ENCODE assay signal across 8 cellular contexts in genomic region chr1:181021811-181022434, GRCh38. TPM values are rescaled to one million over a fixed set of nuclear protein-coding genes. Genes with fewer than 3 reads are reported as not detected.
DNase-seq lines count a peak whose midpoint lies in the region; ATAC-seq and TF ChIP-seq lines count a peak whose summit lies in the region.

No MANE protein-coding gene starts in this region.

- H3K9ac ChIP-seq in NT2/D1 (ENCODE audit: insufficient read length, low read depth) = peak overlapping the region; percentile 95

- H3K9me3 Mint-ChIP-seq in activated T-cell treated with anti-CD3 and anti-CD28 coated beads, Interleukin-2, amount 50 U/mL, for 24 hours = no peaks in the 10 kb centered on the region

- no peaks in the 10 kb centered on the region for H3K27me3 ChIP-seq in NT2/D1 (ENCODE audit: insufficient read depth, insufficient read length)

- H3K9me3 ChIP-seq in NT2/D1 (ENCODE audit: insufficient read depth, low read length) = no peaks in the 10 kb centered on the region
- no peaks in the 10 kb centered on the region for H3K9me3 ChIP-seq in mucosa of descending colon

- H3K36me3 Mint-ChIP-seq in activated T-cell treated with anti-CD3 and anti-CD28 coated beads, Interleukin-2, amount 50 U/mL, for 24 hours (ENCODE audit: low read depth) = peaks cover 38% of the 10 kb centered on the region

- H3K4me3 ChIP-seq in NT2/D1 (ENCODE audit: insufficient read length, low read depth) = peak overlapping the region; percentile 94
- peak overlapping the region; percentile 98 for H3K4me3 ChIP-seq in epithelial cell of proximal tubule (ENCODE audit: low read depth, low read length)
- peak overlapping the region; percentile 81 for H3K4me3 ChIP-seq in mucosa of descending colon

- H3K27ac Mint-ChIP-seq in activated T-cell treated with anti-CD3 and anti-CD28 coated beads, Interleukin-2, amount 50 U/mL, for 24 hours = peak overlapping the region; percentile 97

- intact Hi-C loops in mucosa of descending colon (cut with DNase I, micrococcal nuclease) = no loop called here

- ATAC-seq in GM19025 (IDR thresholded peaks at IDR 0.05; ENCODE audit: low read depth, unreplicated experiment) (peak; percentile 40), HG03354 (IDR thresholded peaks at IDR 0.05; ENCODE audit: poor library complexity, severe bottlenecking, unreplicated experiment) (peak; percentile 51), mucosa of descending colon (peak; percentile 44)

- DNase-seq in Ammon's horn (ENCODE audit: low spot score) (peak; percentile 80), NT2/D1 (ENCODE audit: low read depth, low spot score) (peak; percentile 58), epithelial cell of proximal tubule (ENCODE audit: low read depth) (no peak), mucosa of descending colon (peak; percentile 65 to 72 (median 72))
- DNase-seq in activated T-cell treated with anti-CD3 and anti-CD28 coated beads, Interleukin-2, amount 50 U/mL, for 24 hours = peak; percentile 78
- peak; percentile 42 to 68 for DNase-seq in stimulated activated CD8-positive, alpha-beta memory T cell treated with anti-CD3 and anti-CD28 coated beads, Interleukin-7, amount 100 ng/mL, for 4 hours (ENCODE audit: low read depth in 2 of 2)

- H3K27me3 Mint-ChIP-seq in activated T-cell treated with anti-CD3 and anti-CD28 coated beads, Interleukin-2, amount 50 U/mL, for 24 hours = no peaks in the 10 kb centered on the region

- peaks cover 21% of the 10 kb centered on the region for H3K36me3 ChIP-seq in NT2/D1 (ENCODE audit: insufficient read depth, insufficient read length, low read length)
- H3K36me3 ChIP-seq in mucosa of descending colon (ENCODE audit: low read depth) = no peaks in the 10 kb centered on the region

- H3K4me1 Mint-ChIP-seq in activated T-cell treated with anti-CD3 and anti-CD28 coated beads, Interleukin-2, amount 50 U/mL, for 24 hours (ENCODE audit: low read depth) = peaks cover 41% of the 10 kb centered on the region

- H3K4me1 ChIP-seq in NT2/D1 (ENCODE audit: insufficient read depth, insufficient read length) = no peaks in the 10 kb centered on the region
- peaks cover 14% of the 10 kb centered on the region for H3K4me1 ChIP-seq in mucosa of descending colon (ENCODE audit: low read depth)

- TF ChIP-seq CTCF in epithelial cell of proximal tubule (conservative IDR thresholded peaks at IDR 0.05; ENCODE audit: low read depth, low read length) = no peak
- no peak for TF ChIP-seq CTCF in mucosa of descending colon (IDR thresholded peaks at IDR 0.05)

- H3K4me3 Mint-ChIP-seq in activated T-cell treated with anti-CD3 and anti-CD28 coated beads, Interleukin-2, amount 50 U/mL, for 24 hours = peak overlapping the region; percentile 95

RNA-seq across cellular contexts. Expression of gene STX6, which starts 0.7 kb away (rescaled TPM):
- total RNA-seq in epithelial cell of proximal tubule = 13.0 and 19.7 TPM in 2 replicates
- total RNA-seq in mucosa of descending colon = 10 to 100 TPM; 15.0 to 15.3 (median 15.3) TPM

RNA-seq across cellular contexts. Expression of gene MR1, which starts 11.9 kb away (rescaled TPM):
- total RNA-seq in epithelial cell of proximal tubule = 0.29 and 0.87 TPM in 2 replicates
- 10 to 100 TPM in 1 of 3 donors, 1 to 10 TPM in 2; 3.3 to 14.6 (median 7.4) TPM for total RNA-seq in mucosa of descending colon
